ENCODE assay signal across 1 cellular context in the genomic region with DNA sequence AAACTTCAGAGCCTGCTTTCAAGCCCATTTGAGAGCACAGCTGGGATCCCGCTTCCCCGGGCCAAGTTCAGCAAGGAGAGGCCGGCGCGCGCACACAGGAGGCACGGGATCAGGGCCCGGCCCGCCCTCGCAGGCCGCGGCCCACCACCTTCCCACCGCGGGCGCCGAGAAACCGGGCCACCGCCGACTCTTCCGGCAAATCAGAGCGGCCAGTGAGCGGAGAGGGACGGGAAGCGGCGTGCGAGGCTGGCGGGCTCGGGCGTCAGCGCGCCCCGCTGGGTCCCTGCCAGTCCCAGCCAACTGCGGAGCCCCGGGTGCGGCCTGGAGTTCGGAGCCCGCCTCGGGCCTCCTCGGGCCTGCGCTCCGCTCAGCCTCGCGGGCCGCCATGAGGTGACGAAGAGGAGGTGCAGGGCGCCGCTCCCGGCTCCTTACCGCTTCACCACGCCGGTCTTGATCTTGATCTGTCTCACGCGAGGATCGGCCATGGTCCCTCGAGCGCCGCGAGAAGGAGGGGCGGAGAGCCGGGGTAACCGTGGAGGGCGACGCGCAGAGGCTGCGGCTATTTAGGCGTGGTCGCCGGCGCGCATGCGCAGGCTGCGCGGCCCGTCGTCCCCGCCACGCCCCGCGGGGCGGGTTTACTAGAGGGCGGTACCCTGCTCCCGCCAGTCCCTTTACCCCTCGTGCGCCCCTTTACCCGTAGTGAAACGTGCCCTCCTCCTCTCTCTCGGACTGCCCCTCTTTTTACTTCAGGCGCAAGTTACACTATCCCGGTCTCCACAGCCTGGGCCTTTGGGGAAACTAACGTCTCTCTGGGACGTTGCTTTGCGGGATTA.
A peak's percentile ranks its signal among the peaks of the same experiment; 100 is the strongest.
TF ChIP-seq lines count a peak whose summit lies in the region.

A gene with protein sequence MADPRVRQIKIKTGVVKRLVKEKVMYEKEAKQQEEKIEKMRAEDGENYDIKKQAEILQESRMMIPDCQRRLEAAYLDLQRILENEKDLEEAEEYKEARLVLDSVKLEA (minus strand): TSS at position 567 of the 833 bp plus-strand sequence. CDS start 82 bp downstream, at position 485.

TF ChIP-seq in K562, 482 proteins besides CTCF, POLR2A, EP300 and RAD21 (continued from another document and continues in another):
- TF ChIP-seq ZFPM2 (CRISPR knock-in tag; IDR thresholded peaks at IDR 0.05): no peak
- no peak for TF ChIP-seq RFX5 (IDR thresholded peaks at IDR 0.05; ENCODE audit: low read depth, low read length)
- no peak for TF ChIP-seq ZNF561 (CRISPR knock-in tag; conservative IDR thresholded peaks at IDR 0.05)
- no peak for TF ChIP-seq HDGF (IDR thresholded peaks at IDR 0.05)
- TF ChIP-seq ZNF408 (CRISPR knock-in tag; IDR thresholded peaks at IDR 0.05; ENCODE audit: low read depth): no peak
- TF ChIP-seq TAF15 (IDR thresholded peaks at IDR 0.05; ENCODE audit: low read depth, low read length): no peak
- no peak for TF ChIP-seq ZNF695 (CRISPR knock-in tag; IDR thresholded peaks at IDR 0.05)
- TF ChIP-seq MXI1 (IDR thresholded peaks at IDR 0.05; ENCODE audit: low read depth, low read length): no peak
- TF ChIP-seq, protein P1, sequence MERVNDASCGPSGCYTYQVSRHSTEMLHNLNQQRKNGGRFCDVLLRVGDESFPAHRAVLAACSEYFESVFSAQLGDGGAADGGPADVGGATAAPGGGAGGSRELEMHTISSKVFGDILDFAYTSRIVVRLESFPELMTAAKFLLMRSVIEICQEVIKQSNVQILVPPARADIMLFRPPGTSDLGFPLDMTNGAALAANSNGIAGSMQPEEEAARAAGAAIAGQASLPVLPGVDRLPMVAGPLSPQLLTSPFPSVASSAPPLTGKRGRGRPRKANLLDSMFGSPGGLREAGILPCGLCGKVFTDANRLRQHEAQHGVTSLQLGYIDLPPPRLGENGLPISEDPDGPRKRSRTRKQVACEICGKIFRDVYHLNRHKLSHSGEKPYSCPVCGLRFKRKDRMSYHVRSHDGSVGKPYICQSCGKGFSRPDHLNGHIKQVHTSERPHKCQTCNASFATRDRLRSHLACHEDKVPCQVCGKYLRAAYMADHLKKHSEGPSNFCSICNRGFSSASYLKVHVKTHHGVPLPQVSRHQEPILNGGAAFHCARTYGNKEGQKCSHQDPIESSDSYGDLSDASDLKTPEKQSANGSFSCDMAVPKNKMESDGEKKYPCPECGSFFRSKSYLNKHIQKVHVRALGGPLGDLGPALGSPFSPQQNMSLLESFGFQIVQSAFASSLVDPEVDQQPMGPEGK (CRISPR knock-in tag; IDR thresholded peaks at IDR 0.05; ENCODE audit: borderline replicate concordance): no peak
- no peak for TF ChIP-seq SP2 (IDR thresholded peaks at IDR 0.05; ENCODE audit: extremely low read depth, low read depth, low read length, poor library complexity, severe bottlenecking)
- no peak for TF ChIP-seq KLF10 (CRISPR knock-in tag; IDR thresholded peaks at IDR 0.05)
- TF ChIP-seq CCAR2 (IDR thresholded peaks at IDR 0.05; ENCODE audit: low read depth, low read length): no peak
- no peak for TF ChIP-seq PHB (CRISPR knock-in tag; IDR thresholded peaks at IDR 0.05)
- TF ChIP-seq NFATC3 (IDR thresholded peaks at IDR 0.05): no peak
- no peak for TF ChIP-seq ZNF79 (CRISPR knock-in tag; IDR thresholded peaks at IDR 0.05; ENCODE audit: low read depth)
- TF ChIP-seq GABPB2 (CRISPR knock-in tag; conservative IDR thresholded peaks at IDR 0.05): no peak
- no peak for TF ChIP-seq PTBP1 (IDR thresholded peaks at IDR 0.05; ENCODE audit: low read depth, low read length)
- TF ChIP-seq KDM1A (IDR thresholded peaks at IDR 0.05): no peak
- no peak for TF ChIP-seq ZNF24 (IDR thresholded peaks at IDR 0.05)
- peak; percentile 90 for TF ChIP-seq BRD4 (IDR thresholded peaks at IDR 0.05)
- TF ChIP-seq, protein P2, sequence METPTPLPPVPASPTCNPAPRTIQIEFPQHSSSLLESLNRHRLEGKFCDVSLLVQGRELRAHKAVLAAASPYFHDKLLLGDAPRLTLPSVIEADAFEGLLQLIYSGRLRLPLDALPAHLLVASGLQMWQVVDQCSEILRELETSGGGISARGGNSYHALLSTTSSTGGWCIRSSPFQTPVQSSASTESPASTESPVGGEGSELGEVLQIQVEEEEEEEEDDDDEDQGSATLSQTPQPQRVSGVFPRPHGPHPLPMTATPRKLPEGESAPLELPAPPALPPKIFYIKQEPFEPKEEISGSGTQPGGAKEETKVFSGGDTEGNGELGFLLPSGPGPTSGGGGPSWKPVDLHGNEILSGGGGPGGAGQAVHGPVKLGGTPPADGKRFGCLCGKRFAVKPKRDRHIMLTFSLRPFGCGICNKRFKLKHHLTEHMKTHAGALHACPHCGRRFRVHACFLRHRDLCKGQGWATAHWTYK (CRISPR knock-in tag; IDR thresholded peaks at IDR 0.05): no peak
- 0 out of 2 replicates have a peak, but pooled peaks have one; percentile 47 for TF ChIP-seq FOXJ2 (tag; IDR thresholded peaks at IDR 0.05)
- no peak for TF ChIP-seq ZNF507 (tag; conservative IDR thresholded peaks at IDR 0.05)
- no peak for TF ChIP-seq FOXM1 (IDR thresholded peaks at IDR 0.05; ENCODE audit: low read depth)
- TF ChIP-seq FOXM1 (CRISPR knock-in tag; IDR thresholded peaks at IDR 0.05; ENCODE audit: low read depth): no peak
- TF ChIP-seq, protein P3, sequence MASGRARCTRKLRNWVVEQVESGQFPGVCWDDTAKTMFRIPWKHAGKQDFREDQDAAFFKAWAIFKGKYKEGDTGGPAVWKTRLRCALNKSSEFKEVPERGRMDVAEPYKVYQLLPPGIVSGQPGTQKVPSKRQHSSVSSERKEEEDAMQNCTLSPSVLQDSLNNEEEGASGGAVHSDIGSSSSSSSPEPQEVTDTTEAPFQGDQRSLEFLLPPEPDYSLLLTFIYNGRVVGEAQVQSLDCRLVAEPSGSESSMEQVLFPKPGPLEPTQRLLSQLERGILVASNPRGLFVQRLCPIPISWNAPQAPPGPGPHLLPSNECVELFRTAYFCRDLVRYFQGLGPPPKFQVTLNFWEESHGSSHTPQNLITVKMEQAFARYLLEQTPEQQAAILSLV (tag; IDR thresholded peaks at IDR 0.05): no peak
- TF ChIP-seq FOSL1 (tag; conservative IDR thresholded peaks at IDR 0.05): no peak
- TF ChIP-seq JUNB (CRISPR knock-in tag; conservative IDR thresholded peaks at IDR 0.05): no peak
- TF ChIP-seq, protein P4, sequence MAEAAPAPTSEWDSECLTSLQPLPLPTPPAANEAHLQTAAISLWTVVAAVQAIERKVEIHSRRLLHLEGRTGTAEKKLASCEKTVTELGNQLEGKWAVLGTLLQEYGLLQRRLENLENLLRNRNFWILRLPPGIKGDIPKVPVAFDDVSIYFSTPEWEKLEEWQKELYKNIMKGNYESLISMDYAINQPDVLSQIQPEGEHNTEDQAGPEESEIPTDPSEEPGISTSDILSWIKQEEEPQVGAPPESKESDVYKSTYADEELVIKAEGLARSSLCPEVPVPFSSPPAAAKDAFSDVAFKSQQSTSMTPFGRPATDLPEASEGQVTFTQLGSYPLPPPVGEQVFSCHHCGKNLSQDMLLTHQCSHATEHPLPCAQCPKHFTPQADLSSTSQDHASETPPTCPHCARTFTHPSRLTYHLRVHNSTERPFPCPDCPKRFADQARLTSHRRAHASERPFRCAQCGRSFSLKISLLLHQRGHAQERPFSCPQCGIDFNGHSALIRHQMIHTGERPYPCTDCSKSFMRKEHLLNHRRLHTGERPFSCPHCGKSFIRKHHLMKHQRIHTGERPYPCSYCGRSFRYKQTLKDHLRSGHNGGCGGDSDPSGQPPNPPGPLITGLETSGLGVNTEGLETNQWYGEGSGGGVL (CRISPR knock-in tag; IDR thresholded peaks at IDR 0.05): no peak
- TF ChIP-seq ZNF584 (CRISPR knock-in tag; IDR thresholded peaks at IDR 0.05; ENCODE audit: low read depth): no peak
- peak; percentile 14 for TF ChIP-seq NEUROD1 (IDR thresholded peaks at IDR 0.05; ENCODE audit: borderline replicate concordance, low read depth, low read length, partially characterized antibody)
- no peak for TF ChIP-seq ZKSCAN3 (CRISPR knock-in tag; IDR thresholded peaks at IDR 0.05)
- no peak for TF ChIP-seq DACH1 (IDR thresholded peaks at IDR 0.05; ENCODE audit: partially characterized antibody)
- no peak for TF ChIP-seq ZNF165 (CRISPR knock-in tag; IDR thresholded peaks at IDR 0.05; ENCODE audit: borderline replicate concordance)
- TF ChIP-seq, protein P5, sequence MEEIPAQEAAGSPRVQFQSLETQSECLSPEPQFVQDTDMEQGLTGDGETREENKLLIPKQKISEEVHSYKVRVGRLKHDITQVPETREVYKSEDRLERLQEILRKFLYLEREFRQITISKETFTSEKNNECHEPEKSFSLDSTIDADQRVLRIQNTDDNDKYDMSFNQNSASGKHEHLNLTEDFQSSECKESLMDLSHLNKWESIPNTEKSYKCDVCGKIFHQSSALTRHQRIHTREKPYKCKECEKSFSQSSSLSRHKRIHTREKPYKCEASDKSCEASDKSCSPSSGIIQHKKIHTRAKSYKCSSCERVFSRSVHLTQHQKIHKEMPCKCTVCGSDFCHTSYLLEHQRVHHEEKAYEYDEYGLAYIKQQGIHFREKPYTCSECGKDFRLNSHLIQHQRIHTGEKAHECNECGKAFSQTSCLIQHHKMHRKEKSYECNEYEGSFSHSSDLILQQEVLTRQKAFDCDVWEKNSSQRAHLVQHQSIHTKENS (CRISPR knock-in tag; IDR thresholded peaks at IDR 0.05): no peak
- TF ChIP-seq ZBTB1 (CRISPR knock-in tag; IDR thresholded peaks at IDR 0.05; ENCODE audit: borderline replicate concordance, low read depth): peak; percentile 79; the same call in 1 of the 2 replicates
- no peak for TF ChIP-seq CBX5 (IDR thresholded peaks at IDR 0.05; ENCODE audit: borderline replicate concordance, low read depth)
- peak; percentile 73 for TF ChIP-seq RBBP5 (IDR thresholded peaks at IDR 0.05; ENCODE audit: borderline replicate concordance, insufficient read depth, low read length, poor library complexity, severe bottlenecking)
- TF ChIP-seq, protein P6, sequence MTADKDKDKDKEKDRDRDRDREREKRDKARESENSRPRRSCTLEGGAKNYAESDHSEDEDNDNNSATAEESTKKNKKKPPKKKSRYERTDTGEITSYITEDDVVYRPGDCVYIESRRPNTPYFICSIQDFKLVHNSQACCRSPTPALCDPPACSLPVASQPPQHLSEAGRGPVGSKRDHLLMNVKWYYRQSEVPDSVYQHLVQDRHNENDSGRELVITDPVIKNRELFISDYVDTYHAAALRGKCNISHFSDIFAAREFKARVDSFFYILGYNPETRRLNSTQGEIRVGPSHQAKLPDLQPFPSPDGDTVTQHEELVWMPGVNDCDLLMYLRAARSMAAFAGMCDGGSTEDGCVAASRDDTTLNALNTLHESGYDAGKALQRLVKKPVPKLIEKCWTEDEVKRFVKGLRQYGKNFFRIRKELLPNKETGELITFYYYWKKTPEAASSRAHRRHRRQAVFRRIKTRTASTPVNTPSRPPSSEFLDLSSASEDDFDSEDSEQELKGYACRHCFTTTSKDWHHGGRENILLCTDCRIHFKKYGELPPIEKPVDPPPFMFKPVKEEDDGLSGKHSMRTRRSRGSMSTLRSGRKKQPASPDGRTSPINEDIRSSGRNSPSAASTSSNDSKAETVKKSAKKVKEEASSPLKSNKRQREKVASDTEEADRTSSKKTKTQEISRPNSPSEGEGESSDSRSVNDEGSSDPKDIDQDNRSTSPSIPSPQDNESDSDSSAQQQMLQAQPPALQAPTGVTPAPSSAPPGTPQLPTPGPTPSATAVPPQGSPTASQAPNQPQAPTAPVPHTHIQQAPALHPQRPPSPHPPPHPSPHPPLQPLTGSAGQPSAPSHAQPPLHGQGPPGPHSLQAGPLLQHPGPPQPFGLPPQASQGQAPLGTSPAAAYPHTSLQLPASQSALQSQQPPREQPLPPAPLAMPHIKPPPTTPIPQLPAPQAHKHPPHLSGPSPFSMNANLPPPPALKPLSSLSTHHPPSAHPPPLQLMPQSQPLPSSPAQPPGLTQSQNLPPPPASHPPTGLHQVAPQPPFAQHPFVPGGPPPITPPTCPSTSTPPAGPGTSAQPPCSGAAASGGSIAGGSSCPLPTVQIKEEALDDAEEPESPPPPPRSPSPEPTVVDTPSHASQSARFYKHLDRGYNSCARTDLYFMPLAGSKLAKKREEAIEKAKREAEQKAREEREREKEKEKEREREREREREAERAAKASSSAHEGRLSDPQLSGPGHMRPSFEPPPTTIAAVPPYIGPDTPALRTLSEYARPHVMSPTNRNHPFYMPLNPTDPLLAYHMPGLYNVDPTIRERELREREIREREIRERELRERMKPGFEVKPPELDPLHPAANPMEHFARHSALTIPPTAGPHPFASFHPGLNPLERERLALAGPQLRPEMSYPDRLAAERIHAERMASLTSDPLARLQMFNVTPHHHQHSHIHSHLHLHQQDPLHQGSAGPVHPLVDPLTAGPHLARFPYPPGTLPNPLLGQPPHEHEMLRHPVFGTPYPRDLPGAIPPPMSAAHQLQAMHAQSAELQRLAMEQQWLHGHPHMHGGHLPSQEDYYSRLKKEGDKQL (CRISPR knock-in tag; IDR thresholded peaks at IDR 0.05; ENCODE audit: borderline replicate concordance): 0 out of 2 replicates have a peak, but pooled peaks have one; percentile 71
- TF ChIP-seq POLR2AphosphoS2 (IDR thresholded peaks at IDR 0.05; ENCODE audit: low read length): no peak
- no peak for TF ChIP-seq ZNF717 (CRISPR knock-in tag; IDR thresholded peaks at IDR 0.05)
- TF ChIP-seq DPF2 (IDR thresholded peaks at IDR 0.05): no peak; the same call in 1 of the 2 replicates
- no peak for TF ChIP-seq GATAD2A (IDR thresholded peaks at IDR 0.05)
- TF ChIP-seq MYC (IDR thresholded peaks at IDR 0.05; ENCODE audit: low read depth, low read length): peak; percentile 75; the same call in 1 of the 2 replicates
- TF ChIP-seq MYC (CRISPR knock-in tag; IDR thresholded peaks at IDR 0.05; ENCODE audit: borderline replicate concordance, low read depth): no peak
